ENCODE assay signal across 8 cellular contexts in the genomic region with DNA sequence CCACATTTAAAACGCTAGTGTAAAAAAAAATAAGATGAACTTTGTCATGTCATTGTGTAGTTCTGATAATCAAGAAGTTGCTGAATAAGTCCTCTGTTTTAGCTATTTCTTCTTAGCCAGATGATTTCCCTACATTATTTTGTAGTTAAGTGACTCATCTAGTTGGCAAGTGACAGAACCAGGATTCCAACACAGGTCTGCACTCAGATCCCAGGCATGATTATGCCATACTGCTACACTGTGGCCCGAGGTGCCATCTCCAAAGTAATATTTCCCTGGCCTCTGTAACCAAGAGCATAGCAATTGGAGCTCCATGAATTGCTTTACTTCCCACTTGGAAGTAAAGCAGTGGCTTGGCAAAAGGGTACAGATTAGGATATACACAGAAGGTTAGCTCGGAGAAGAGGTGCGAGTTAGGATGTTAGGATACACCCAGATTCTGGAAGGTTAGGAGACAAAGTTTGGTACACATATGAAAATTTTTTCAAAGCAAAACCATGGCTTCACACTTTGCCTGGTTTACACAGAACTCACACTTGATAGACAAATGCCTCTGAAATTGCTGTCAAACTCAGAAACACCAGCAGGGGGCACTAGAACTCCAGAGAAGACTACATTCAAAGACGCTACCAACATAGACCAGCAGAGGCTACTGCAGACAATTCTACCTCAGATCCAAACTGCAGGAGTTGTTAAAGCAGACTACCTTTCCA. TPM values are rescaled to one million over a fixed set of nuclear protein-coding genes. Genes with fewer than 3 reads are reported as not detected.
DNase-seq lines count a peak whose midpoint lies in the region; ATAC-seq and TF ChIP-seq lines count a peak whose summit lies in the region.

No MANE protein-coding gene starts in this region.

- intact Hi-C loops in dorsolateral prefrontal cortex (cut with DNase I): loop anchor here (2.0 to 10.0 kb wide), 4 partner anchors 79 to 602 kb away; no protein-coding TSS in a partner anchor

- H3K9ac ChIP-seq in BLaER1 treated with 17β-estradiol and CSF1 and Interleukin-3, amounts not matched to agents 10 nM and 100 nM: no peak overlapping the region

- TF ChIP-seq CTCF in dorsolateral prefrontal cortex (IDR thresholded peaks at IDR 0.05 in 54 of 56, conservative IDR thresholded peaks at IDR 0.05 in 2 of 56; ENCODE audit: low read depth in 1 of 56, partially characterized antibody in 56 of 56): peak in 55 of 56 donors; percentile 70 to 93 (median 86)

- no peaks in the 10 kb centered on the region for H4K20me1 ChIP-seq in BLaER1 treated with 17β-estradiol and CSF1 and Interleukin-3, amounts not matched to agents 10 nM and 100 nM

- DNase-seq in GM19240 (ENCODE audit: insufficient read length, low spot score): peak; percentile 32
- peak; percentile 46 to 71 for DNase-seq in NCI-H526 (lab: John Stamatoyannopoulos, UW)
- peak; percentile 47 for DNase-seq in activated CD4-positive, alpha-beta T cell treated with anti-CD3 and anti-CD28 coated beads, Interleukin-2, amount 50 U/mL, for 1 hour
- peak in 7 of 10 donors; percentile 42 to 88 (median 52) for DNase-seq in dorsolateral prefrontal cortex
- DNase-seq in medulla oblongata (ENCODE audit: extremely low spot score): peak; percentile 83
- DNase-seq in stimulated activated CD8-positive, alpha-beta memory T cell treated with anti-CD3 and anti-CD28 coated beads, Interleukin-7, amount 100 ng/mL, for 24 hours (ENCODE audit: low read depth): peak; percentile 15

- no peak overlapping the region for H3K4me3 ChIP-seq in BLaER1 treated with 17β-estradiol and CSF1 and Interleukin-3, amounts not matched to agents 10 nM and 100 nM
- H3K4me3 ChIP-seq in dorsolateral prefrontal cortex: no peak overlapping the region

- peak overlapping the region in 7 of 11 experiments; percentile 77 to 88 (median 84); a peak in 8 of 22 replicates for H3K4me2 ChIP-seq in BLaER1 treated with 17β-estradiol and CSF1 and Interleukin-3, amounts not matched to agents 10 nM and 100 nM

- no peak overlapping the region for H3K27ac ChIP-seq in BLaER1 treated with 17β-estradiol and CSF1 and Interleukin-3, amounts not matched to agents 10 nM and 100 nM
- H3K27ac ChIP-seq in dorsolateral prefrontal cortex: no peak overlapping the region

- H3K4me1 ChIP-seq in BLaER1 treated with 17β-estradiol and CSF1 and Interleukin-3, amounts not matched to agents 10 nM and 100 nM: peaks cover 16 to 33% (median 30%) of the 10 kb centered on the region in 10 experiments

- H3K27me3 ChIP-seq in BLaER1 treated with 17β-estradiol and CSF1 and Interleukin-3, amounts not matched to agents 10 nM and 100 nM: peaks cover 0 to 10% (median 0%) of the 10 kb centered on the region in 11 experiments; a peak in 2 of 22 replicates
- peaks cover 0 to 86% (median 29%) of the 10 kb centered on the region in 45 donors for H3K27me3 ChIP-seq in dorsolateral prefrontal cortex

- peak; percentile 55 for ATAC-seq in HG03442 (IDR thresholded peaks at IDR 0.05; ENCODE audit: unreplicated experiment)

- no peaks in the 10 kb centered on the region for H3K36me3 ChIP-seq in BLaER1 treated with 17β-estradiol and CSF1 and Interleukin-3, amounts not matched to agents 10 nM and 100 nM

- no peaks in the 10 kb centered on the region for H3K9me3 ChIP-seq in BLaER1 treated with 17β-estradiol and CSF1 and Interleukin-3, amounts not matched to agents 10 nM and 100 nM (replicated peaks in 1 of 11)

RNA-seq across cellular contexts. Expression of a gene that starts 41.4 kb away (rescaled TPM):
- 10 to 100 TPM in 1 of 120 experiments, 1 to 10 TPM in 98, under 1 TPM in 21; 0.35 to 11.3 (median 2.1) TPM for total RNA-seq in dorsolateral prefrontal cortex

RNA-seq across cellular contexts. Expression of a gene that starts 46.5 kb away (rescaled TPM):
- 10 to 100 TPM in 97 of 120 experiments, 1 to 10 TPM in 23; 2.2 to 61.5 (median 15.9) TPM for total RNA-seq in dorsolateral prefrontal cortex

RNA-seq across cellular contexts. Expression of a gene that starts 48.8 kb away (rescaled TPM):
- 10 to 100 TPM in 47 of 120 experiments, 1 to 10 TPM in 73; 4.6 to 17.7 (median 9.1) TPM for total RNA-seq in dorsolateral prefrontal cortex

Comparison
In these comparisons a context has a peak if more than half of its experiments do, and no peak if none do; other contexts are left out.
1. DNase-seq: peak in every context shown above with its lines; median percentile 83 in medulla oblongata; 58 in NCI-H526; 52 in dorsolateral prefrontal cortex; 47 in activated CD4-positive, alpha-beta T cell treated with anti-CD3 and anti-CD28 coated beads, Interleukin-2, amount 50 U/mL, for 1 hour; 32 in GM19240; 15 in stimulated activated CD8-positive, alpha-beta memory T cell treated with anti-CD3 and anti-CD28 coated beads, Interleukin-7, amount 100 ng/mL, for 24 hours.